Comparison of ENCODE assay signal across 8 cellular contexts in genomic region chr17:57849163-57849873, GRCh38. TPM values are rescaled to one million over a fixed set of nuclear protein-coding genes. Genes with fewer than 3 reads are reported as not detected.
DNase-seq lines count a peak whose midpoint lies in the region; ATAC-seq and TF ChIP-seq lines count a peak whose summit lies in the region.

No MANE protein-coding gene starts in this region.

- peaks cover 0 to 9% (median 0%) of the 10 kb centered on the region in 11 experiments; a peak in 6 of 22 replicates for H4K20me1 ChIP-seq in BLaER1 treated with 17β-estradiol and CSF1 and Interleukin-3, amounts not matched to agents 10 nM and 100 nM

- no peak overlapping the region for H4K8ac ChIP-seq in mesendoderm (ENCODE audit: low read depth, low read length)

- H3K9me3 ChIP-seq in BLaER1 treated with 17β-estradiol and CSF1 and Interleukin-3, amounts not matched to agents 10 nM and 100 nM (replicated peaks in 1 of 11) = no peaks in the 10 kb centered on the region

- TF ChIP-seq CTCF in astrocyte of the spinal cord (IDR thresholded peaks at IDR 0.05; ENCODE audit: low read depth, low read length) = no peak

- H2AK5ac ChIP-seq in mesendoderm (ENCODE audit: low read length) = no peak overlapping the region

- in situ Hi-C loops in astrocyte of the spinal cord (cut with HindIII; ENCODE audit: low sequenced_read_pairs) = no loop called here

- H3K4me2 ChIP-seq in BLaER1 treated with 17β-estradiol and CSF1 and Interleukin-3, amounts not matched to agents 10 nM and 100 nM = peak overlapping the region; percentile 93 to 99 (median 96)
- H3K4me2 ChIP-seq in mesendoderm (ENCODE audit: low read length) = peak overlapping the region; percentile 72

- H3K4me1 ChIP-seq in BLaER1 treated with 17β-estradiol and CSF1 and Interleukin-3, amounts not matched to agents 10 nM and 100 nM = peaks cover 38 to 50% (median 43%) of the 10 kb centered on the region in 10 experiments
- H3K4me1 ChIP-seq in mesendoderm (ENCODE audit: control insufficient read depth, low read depth, low read length) = peaks cover 7% of the 10 kb centered on the region

- H3K56ac ChIP-seq in mesendoderm (ENCODE audit: low read length) = peak overlapping the region; percentile 98

- peaks cover 11% of the 10 kb centered on the region for H3K79me2 ChIP-seq in mesendoderm (ENCODE audit: control insufficient read depth, insufficient read depth, low read length)

- H3K9ac ChIP-seq in BLaER1 treated with 17β-estradiol and CSF1 and Interleukin-3, amounts not matched to agents 10 nM and 100 nM = peak overlapping the region; percentile 78 to 90 (median 86)
- H3K9ac ChIP-seq in mesendoderm (ENCODE audit: low read length) = peak overlapping the region; percentile 93

- no peaks in the 10 kb centered on the region for H3K27me3 ChIP-seq in BLaER1 treated with 17β-estradiol and CSF1 and Interleukin-3, amounts not matched to agents 10 nM and 100 nM
- no peaks in the 10 kb centered on the region for H3K27me3 ChIP-seq in mesendoderm (ENCODE audit: insufficient read depth, low read length, poor library complexity)

- peak overlapping the region; percentile 80 to 98 (median 86) for H3K4me3 ChIP-seq in BLaER1 treated with 17β-estradiol and CSF1 and Interleukin-3, amounts not matched to agents 10 nM and 100 nM
- H3K4me3 ChIP-seq in astrocyte of the spinal cord (ENCODE audit: low read depth, low read length) (peak overlapping the region; percentile 91), mesendoderm (ENCODE audit: low read length) (peak overlapping the region; percentile 96)

- WGBS in mesendoderm (ENCODE audit: extremely low coverage, insufficient coverage, low lambda C conversion rate) = no CpG with 5 or more reads among the region's 27 CpGs

- H3K27ac ChIP-seq in BLaER1 treated with 17β-estradiol and CSF1 and Interleukin-3, amounts not matched to agents 10 nM and 100 nM = peak overlapping the region in 10 of 11 experiments; percentile 81 to 90 (median 86); a peak in 20 of 22 replicates
- no peak overlapping the region for H3K27ac ChIP-seq in mesendoderm (ENCODE audit: low read depth, low read length)

- peak overlapping the region; percentile 61 for H2BK5ac ChIP-seq in mesendoderm (ENCODE audit: low read length)

- H3K18ac ChIP-seq in mesendoderm (ENCODE audit: low read length) = no peak overlapping the region

- peaks cover 13% of the 10 kb centered on the region for H3K79me1 ChIP-seq in mesendoderm (ENCODE audit: low read length)

- H4K5ac ChIP-seq in mesendoderm (ENCODE audit: low read length) = no peak overlapping the region

- no peak overlapping the region for H2BK120ac ChIP-seq in mesendoderm (ENCODE audit: low read depth, low read length)

- H3K4ac ChIP-seq in mesendoderm (ENCODE audit: low read depth, low read length) = no peak overlapping the region

- DNase-seq in astrocyte of the spinal cord (ENCODE audit: low read depth, low spot score) (no peak), mesendoderm (no peak), NOMO-1 treated with DMSO at 0.1 percent for 48 hours (lab: John Stamatoyannopoulos, UW; ENCODE audit: unreplicated experiment) (no peak), NCI-H446 treated with DMSO at 0.1 percent for 48 hours (lab: John Stamatoyannopoulos, UW) (no peak)

- ATAC-seq in HG03139 (IDR thresholded peaks at IDR 0.05; ENCODE audit: unreplicated experiment) = peak; percentile 22
- ATAC-seq in HG03280 (IDR thresholded peaks at IDR 0.05; ENCODE audit: unreplicated experiment) = no peak
- no peak for ATAC-seq in GM21515 (IDR thresholded peaks at IDR 0.05; ENCODE audit: unreplicated experiment)

- peaks cover 20 to 40% (median 34%) of the 10 kb centered on the region in 11 experiments for H3K36me3 ChIP-seq in BLaER1 treated with 17β-estradiol and CSF1 and Interleukin-3, amounts not matched to agents 10 nM and 100 nM
- no peaks in the 10 kb centered on the region for H3K36me3 ChIP-seq in mesendoderm (ENCODE audit: control insufficient read depth, insufficient read depth, low read length)

- no peak overlapping the region for H3K23ac ChIP-seq in mesendoderm (ENCODE audit: low read length)

- no peak overlapping the region for H2BK15ac ChIP-seq in mesendoderm (replicated peaks; ENCODE audit: low read depth)

RNA-seq across cellular contexts. Expression of gene MRPS23, which starts 0.5 kb away (rescaled TPM):
- polyA plus RNA-seq in mesendoderm (2013, experiment 1 of 2) = 33.9 TPM
- 35.9 TPM for polyA plus RNA-seq in mesendoderm (2013, experiment 2 of 2)
